8 cellular contexts compared by ENCODE assay signal in the genomic region with DNA sequence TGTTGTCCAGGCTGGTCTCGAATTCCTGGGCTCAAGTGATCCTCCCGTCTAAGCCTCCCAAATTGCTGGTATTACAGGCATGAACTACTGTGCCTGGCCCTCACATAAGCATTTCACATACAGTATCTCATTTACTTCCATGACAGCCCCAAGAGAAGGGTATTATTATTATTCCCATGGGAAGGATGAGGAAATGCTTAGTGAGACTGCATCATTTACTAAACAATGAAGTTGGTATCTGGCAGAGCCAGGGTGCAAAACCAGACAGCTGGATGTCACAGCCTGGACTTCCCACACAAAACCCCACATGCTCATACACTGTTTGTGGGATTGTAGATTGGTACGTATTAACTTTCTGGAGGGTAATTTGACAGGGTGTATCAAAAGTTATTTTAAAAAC. TPM values are rescaled to one million over a fixed set of nuclear protein-coding genes. Genes with fewer than 3 reads are reported as not detected.
"Had no signal": no experiment of that assay in that cellular context is flagged by ENCODE, and none has a peak within 500 bp of the region (broad histone marks: within the 10 kb centered on the region; RNA-seq: fewer than 3 reads in every experiment).

No MANE protein-coding gene starts in this region.

- ATAC-seq: GM23338, K562 had no signal

- H3K4me3 ChIP-seq: GM23338, K562 had no signal

- H3K4me2 ChIP-seq: GM23338 had no signal

- DNase-seq: H9, HCEC 1CT, IMR-90, KG1 had no signal

RNA-seq across cellular contexts. Expression of a gene that starts 29.9 kb away (rescaled TPM):
- total RNA-seq: GM23338, H1, H9, HT-29, IMR-90, K562 had no signal
- polyA plus RNA-seq: GM23338, H1, IMR-90, K562 had no signal
